In the genomic region with DNA sequence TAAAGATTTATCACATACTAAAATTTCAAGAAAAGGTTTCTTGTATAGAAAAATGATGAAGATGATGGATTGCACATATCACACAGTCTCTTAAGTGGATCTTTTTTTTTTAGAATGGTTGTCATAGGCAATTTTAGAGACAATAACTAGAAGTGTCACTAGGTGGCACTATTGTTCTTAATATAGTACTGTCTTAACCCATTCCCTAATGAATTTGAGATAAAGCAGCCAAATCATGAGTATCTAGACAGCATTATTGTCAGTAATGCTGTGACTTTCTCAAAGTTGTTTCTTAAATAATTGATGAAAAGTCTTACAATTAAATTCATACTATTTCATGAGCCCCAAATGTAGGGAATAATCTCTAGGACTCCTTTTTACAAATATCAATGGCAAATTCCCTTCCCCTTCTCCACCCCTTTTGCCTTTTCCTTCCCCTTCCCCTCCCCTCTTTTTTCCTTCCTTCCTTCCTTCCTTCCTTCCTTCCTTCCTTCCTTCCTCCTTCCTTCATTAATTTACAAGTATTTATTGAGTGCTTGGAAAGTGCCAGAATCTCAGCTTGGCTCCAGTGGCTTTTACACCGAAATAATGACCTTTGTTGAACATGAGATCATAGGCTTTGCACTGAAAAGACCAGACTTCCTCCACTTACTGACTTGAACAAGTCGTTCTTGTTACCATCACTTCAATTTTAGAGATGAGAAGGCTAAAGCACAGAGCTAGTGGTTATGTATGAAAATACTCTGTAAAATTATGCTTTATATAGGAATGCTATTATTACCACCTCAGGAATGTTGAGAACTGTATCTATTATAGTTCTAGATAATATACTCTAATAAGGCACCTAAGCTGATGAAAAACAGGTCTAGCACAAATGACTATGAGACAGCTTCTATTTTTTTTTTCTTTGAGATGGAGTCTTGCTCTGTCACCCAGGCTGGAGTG, we compare ENCODE assay signal across 1 cellular context.
TF ChIP-seq lines count a peak whose summit lies in the region.

No MANE protein-coding gene starts in this region.

TF ChIP-seq in K562, 482 proteins besides CTCF, POLR2A, EP300 and RAD21 (continued from another document and continues in another):
- TF ChIP-seq, protein P1, sequence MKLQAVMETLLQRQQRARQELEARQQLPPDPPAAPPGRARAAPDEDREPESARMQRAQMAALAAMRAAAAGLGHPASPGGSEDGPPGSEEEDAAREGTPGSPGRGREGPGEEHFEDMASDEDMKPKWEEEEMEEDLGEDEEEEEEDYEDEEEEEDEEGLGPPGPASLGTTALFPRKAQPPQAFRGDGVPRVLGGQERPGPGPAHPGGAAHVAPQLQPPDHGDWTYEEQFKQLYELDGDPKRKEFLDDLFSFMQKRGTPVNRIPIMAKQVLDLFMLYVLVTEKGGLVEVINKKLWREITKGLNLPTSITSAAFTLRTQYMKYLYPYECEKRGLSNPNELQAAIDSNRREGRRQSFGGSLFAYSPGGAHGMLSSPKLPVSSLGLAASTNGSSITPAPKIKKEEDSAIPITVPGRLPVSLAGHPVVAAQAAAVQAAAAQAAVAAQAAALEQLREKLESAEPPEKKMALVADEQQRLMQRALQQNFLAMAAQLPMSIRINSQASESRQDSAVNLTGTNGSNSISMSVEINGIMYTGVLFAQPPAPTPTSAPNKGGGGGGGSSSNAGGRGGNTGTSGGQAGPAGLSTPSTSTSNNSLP (IDR thresholded peaks at IDR 0.05; ENCODE audit: borderline replicate concordance, low read depth, low read length) = peak; percentile 96
- TF ChIP-seq, protein P2, sequence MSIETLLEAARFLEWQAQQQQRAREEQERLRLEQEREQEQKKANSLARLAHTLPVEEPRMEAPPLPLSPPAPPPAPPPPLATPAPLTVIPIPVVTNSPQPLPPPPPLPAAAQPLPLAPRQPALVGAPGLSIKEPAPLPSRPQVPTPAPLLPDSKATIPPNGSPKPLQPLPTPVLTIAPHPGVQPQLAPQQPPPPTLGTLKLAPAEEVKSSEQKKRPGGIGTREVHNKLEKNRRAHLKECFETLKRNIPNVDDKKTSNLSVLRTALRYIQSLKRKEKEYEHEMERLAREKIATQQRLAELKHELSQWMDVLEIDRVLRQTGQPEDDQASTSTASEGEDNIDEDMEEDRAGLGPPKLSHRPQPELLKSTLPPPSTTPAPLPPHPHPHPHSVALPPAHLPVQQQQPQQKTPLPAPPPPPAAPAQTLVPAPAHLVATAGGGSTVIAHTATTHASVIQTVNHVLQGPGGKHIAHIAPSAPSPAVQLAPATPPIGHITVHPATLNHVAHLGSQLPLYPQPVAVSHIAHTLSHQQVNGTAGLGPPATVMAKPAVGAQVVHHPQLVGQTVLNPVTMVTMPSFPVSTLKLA (conservative IDR thresholded peaks at IDR 0.05) = no peak
- TF ChIP-seq, protein P3, sequence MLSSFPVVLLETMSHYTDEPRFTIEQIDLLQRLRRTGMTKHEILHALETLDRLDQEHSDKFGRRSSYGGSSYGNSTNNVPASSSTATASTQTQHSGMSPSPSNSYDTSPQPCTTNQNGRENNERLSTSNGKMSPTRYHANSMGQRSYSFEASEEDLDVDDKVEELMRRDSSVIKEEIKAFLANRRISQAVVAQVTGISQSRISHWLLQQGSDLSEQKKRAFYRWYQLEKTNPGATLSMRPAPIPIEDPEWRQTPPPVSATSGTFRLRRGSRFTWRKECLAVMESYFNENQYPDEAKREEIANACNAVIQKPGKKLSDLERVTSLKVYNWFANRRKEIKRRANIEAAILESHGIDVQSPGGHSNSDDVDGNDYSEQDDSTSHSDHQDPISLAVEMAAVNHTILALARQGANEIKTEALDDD (IDR thresholded peaks at IDR 0.05) = no peak
- TF ChIP-seq, protein P4, sequence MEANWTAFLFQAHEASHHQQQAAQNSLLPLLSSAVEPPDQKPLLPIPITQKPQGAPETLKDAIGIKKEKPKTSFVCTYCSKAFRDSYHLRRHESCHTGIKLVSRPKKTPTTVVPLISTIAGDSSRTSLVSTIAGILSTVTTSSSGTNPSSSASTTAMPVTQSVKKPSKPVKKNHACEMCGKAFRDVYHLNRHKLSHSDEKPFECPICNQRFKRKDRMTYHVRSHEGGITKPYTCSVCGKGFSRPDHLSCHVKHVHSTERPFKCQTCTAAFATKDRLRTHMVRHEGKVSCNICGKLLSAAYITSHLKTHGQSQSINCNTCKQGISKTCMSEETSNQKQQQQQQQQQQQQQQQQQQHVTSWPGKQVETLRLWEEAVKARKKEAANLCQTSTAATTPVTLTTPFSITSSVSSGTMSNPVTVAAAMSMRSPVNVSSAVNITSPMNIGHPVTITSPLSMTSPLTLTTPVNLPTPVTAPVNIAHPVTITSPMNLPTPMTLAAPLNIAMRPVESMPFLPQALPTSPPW (CRISPR knock-in tag; IDR thresholded peaks at IDR 0.05) = peak; percentile 39; the same call in 1 of the 2 replicates
- TF ChIP-seq ARNT (IDR thresholded peaks at IDR 0.05) = peak in 1 of 2 experiments; percentile 59; a peak in 2 of 4 replicates
- TF ChIP-seq MEIS2 (IDR thresholded peaks at IDR 0.05; ENCODE audit: partially characterized antibody) = peak; percentile 85
- peak; percentile 55; the same call in 1 of the 2 replicates for TF ChIP-seq CC2D1A (IDR thresholded peaks at IDR 0.05)
- peak; percentile 54; the same call in 1 of the 2 replicates for TF ChIP-seq EP400 (IDR thresholded peaks at IDR 0.05)
- TF ChIP-seq DACH1 (IDR thresholded peaks at IDR 0.05; ENCODE audit: partially characterized antibody) = peak; percentile 30
- 0 out of 2 replicates have a peak, but pooled peaks have one; percentile 20 for TF ChIP-seq NR2C1 (IDR thresholded peaks at IDR 0.05)
- TF ChIP-seq NR2C1 (tag; IDR thresholded peaks at IDR 0.05) = no peak
- TF ChIP-seq CREM (IDR thresholded peaks at IDR 0.05; ENCODE audit: low read depth) = no peak
- TF ChIP-seq, protein P5, sequence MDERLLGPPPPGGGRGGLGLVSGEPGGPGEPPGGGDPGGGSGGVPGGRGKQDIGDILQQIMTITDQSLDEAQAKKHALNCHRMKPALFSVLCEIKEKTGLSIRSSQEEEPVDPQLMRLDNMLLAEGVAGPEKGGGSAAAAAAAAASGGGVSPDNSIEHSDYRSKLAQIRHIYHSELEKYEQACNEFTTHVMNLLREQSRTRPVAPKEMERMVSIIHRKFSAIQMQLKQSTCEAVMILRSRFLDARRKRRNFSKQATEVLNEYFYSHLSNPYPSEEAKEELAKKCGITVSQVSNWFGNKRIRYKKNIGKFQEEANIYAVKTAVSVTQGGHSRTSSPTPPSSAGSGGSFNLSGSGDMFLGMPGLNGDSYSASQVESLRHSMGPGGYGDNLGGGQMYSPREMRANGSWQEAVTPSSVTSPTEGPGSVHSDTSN (CRISPR knock-in tag; IDR thresholded peaks at IDR 0.05; ENCODE audit: low read depth) = no peak
- TF ChIP-seq, protein P5 (tag; conservative IDR thresholded peaks at IDR 0.05; ENCODE audit: low read depth) = peak; percentile 84
- TF ChIP-seq, protein P6, sequence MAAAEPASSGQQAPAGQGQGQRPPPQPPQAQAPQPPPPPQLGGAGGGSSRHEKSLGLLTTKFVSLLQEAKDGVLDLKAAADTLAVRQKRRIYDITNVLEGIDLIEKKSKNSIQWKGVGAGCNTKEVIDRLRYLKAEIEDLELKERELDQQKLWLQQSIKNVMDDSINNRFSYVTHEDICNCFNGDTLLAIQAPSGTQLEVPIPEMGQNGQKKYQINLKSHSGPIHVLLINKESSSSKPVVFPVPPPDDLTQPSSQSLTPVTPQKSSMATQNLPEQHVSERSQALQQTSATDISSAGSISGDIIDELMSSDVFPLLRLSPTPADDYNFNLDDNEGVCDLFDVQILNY (CRISPR knock-in tag; IDR thresholded peaks at IDR 0.05) = no peak
- TF ChIP-seq, protein P7, sequence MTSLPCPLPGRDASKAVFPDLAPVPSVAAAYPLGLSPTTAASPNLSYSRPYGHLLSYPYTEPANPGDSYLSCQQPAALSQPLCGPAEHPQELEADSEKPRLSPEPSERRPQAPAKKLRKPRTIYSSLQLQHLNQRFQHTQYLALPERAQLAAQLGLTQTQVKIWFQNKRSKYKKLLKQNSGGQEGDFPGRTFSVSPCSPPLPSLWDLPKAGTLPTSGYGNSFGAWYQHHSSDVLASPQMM (CRISPR knock-in tag; IDR thresholded peaks at IDR 0.05) = no peak
- peak; percentile 37 to 41 for TF ChIP-seq NCOA2 (IDR thresholded peaks at IDR 0.05; ENCODE audit: partially characterized antibody in 2 of 2)
- TF ChIP-seq EHMT2 (IDR thresholded peaks at IDR 0.05) = no peak
- no peak for TF ChIP-seq HSF4 (CRISPR knock-in tag; IDR thresholded peaks at IDR 0.05; ENCODE audit: borderline replicate concordance)
- TF ChIP-seq, protein P8, sequence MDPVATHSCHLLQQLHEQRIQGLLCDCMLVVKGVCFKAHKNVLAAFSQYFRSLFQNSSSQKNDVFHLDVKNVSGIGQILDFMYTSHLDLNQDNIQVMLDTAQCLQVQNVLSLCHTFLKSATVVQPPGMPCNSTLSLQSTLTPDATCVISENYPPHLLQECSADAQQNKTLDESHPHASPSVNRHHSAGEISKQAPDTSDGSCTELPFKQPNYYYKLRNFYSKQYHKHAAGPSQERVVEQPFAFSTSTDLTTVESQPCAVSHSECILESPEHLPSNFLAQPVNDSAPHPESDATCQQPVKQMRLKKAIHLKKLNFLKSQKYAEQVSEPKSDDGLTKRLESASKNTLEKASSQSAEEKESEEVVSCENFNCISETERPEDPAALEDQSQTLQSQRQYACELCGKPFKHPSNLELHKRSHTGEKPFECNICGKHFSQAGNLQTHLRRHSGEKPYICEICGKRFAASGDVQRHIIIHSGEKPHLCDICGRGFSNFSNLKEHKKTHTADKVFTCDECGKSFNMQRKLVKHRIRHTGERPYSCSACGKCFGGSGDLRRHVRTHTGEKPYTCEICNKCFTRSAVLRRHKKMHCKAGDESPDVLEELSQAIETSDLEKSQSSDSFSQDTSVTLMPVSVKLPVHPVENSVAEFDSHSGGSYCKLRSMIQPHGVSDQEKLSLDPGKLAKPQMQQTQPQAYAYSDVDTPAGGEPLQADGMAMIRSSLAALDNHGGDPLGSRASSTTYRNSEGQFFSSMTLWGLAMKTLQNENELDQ (CRISPR knock-in tag; IDR thresholded peaks at IDR 0.05; ENCODE audit: borderline replicate concordance) = no peak
- no peak for TF ChIP-seq HDAC3 (IDR thresholded peaks at IDR 0.05; ENCODE audit: borderline replicate concordance, partially characterized antibody)
- TF ChIP-seq MCM3 (IDR thresholded peaks at IDR 0.05) = no peak
- TF ChIP-seq SMARCA5 (IDR thresholded peaks at IDR 0.05) = no peak
- TF ChIP-seq ZNF384 (IDR thresholded peaks at IDR 0.05; ENCODE audit: low read depth, low read length) = peak; percentile 92
- no peak for TF ChIP-seq XRCC4 (IDR thresholded peaks at IDR 0.05; ENCODE audit: extremely low read depth, insufficient read depth, insufficient read length)
- 0 out of 2 replicates have a peak, but pooled peaks have one; percentile 3 for TF ChIP-seq C11orf30 (IDR thresholded peaks at IDR 0.05; ENCODE audit: low read depth)
- TF ChIP-seq ZBTB17 (CRISPR knock-in tag; IDR thresholded peaks at IDR 0.05) = no peak
- TF ChIP-seq TEAD4 (IDR thresholded peaks at IDR 0.05; ENCODE audit: low read length) = 0 out of 2 replicates have a peak, but pooled peaks have one; percentile 13
- TF ChIP-seq TEAD4 (CRISPR knock-in tag; IDR thresholded peaks at IDR 0.05; ENCODE audit: borderline replicate concordance) = no peak
- TF ChIP-seq, protein P9, sequence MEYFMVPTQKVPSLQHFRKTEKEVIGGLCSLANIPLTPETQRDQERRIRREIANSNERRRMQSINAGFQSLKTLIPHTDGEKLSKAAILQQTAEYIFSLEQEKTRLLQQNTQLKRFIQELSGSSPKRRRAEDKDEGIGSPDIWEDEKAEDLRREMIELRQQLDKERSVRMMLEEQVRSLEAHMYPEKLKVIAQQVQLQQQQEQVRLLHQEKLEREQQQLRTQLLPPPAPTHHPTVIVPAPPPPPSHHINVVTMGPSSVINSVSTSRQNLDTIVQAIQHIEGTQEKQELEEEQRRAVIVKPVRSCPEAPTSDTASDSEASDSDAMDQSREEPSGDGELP (CRISPR knock-in tag; IDR thresholded peaks at IDR 0.05; ENCODE audit: borderline replicate concordance) = no peak
- 0 out of 2 replicates have a peak, but pooled peaks have one; percentile 32 for TF ChIP-seq ZNF24 (IDR thresholded peaks at IDR 0.05)
- TF ChIP-seq, protein P10, sequence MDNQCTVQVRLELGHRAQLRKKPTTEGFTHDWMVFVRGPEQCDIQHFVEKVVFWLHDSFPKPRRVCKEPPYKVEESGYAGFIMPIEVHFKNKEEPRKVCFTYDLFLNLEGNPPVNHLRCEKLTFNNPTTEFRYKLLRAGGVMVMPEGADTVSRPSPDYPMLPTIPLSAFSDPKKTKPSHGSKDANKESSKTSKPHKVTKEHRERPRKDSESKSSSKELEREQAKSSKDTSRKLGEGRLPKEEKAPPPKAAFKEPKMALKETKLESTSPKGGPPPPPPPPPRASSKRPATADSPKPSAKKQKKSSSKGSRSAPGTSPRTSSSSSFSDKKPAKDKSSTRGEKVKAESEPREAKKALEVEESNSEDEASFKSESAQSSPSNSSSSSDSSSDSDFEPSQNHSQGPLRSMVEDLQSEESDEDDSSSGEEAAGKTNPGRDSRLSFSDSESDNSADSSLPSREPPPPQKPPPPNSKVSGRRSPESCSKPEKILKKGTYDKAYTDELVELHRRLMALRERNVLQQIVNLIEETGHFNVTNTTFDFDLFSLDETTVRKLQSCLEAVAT (IDR thresholded peaks at IDR 0.05) = no peak
- no peak for TF ChIP-seq FIP1L1 (IDR thresholded peaks at IDR 0.05; ENCODE audit: low read depth, low read length, poor library complexity, severe bottlenecking)
- no peak for TF ChIP-seq NCOA4 (IDR thresholded peaks at IDR 0.05; ENCODE audit: partially characterized antibody)
- TF ChIP-seq ARID2 (IDR thresholded peaks at IDR 0.05) = peak; percentile 77
- TF ChIP-seq ARID1B (IDR thresholded peaks at IDR 0.05) = peak; percentile 31; the same call in 1 of the 2 replicates
- no peak for TF ChIP-seq RBM25 (IDR thresholded peaks at IDR 0.05; ENCODE audit: low read depth, low read length, severe bottlenecking)
- peak; percentile 20; the same call in 1 of the 2 replicates for TF ChIP-seq SMARCE1 (IDR thresholded peaks at IDR 0.05)
- TF ChIP-seq GATAD2B (IDR thresholded peaks at IDR 0.05; ENCODE audit: borderline replicate concordance) = 0 out of 2 replicates have a peak, but pooled peaks have one; percentile 53
- TF ChIP-seq XRCC3 (IDR thresholded peaks at IDR 0.05) = no peak
- TF ChIP-seq ZSCAN29 (IDR thresholded peaks at IDR 0.05) = no peak
- TF ChIP-seq TBL1XR1 (IDR thresholded peaks at IDR 0.05; ENCODE audit: low read length in 2 of 2) = peak in 1 of 2 experiments; percentile 38; a peak in 1 of 4 replicates
- no peak for TF ChIP-seq PHB2 (IDR thresholded peaks at IDR 0.05; ENCODE audit: low read depth)
